Comparison of ENCODE assay signal across 9 cellular contexts in genomic region chr16:75264999-75265910, GRCh38. TPM values are rescaled to one million over a fixed set of nuclear protein-coding genes. Genes with fewer than 3 reads are reported as not detected.
DNase-seq lines count a peak whose midpoint lies in the region; ATAC-seq, FAIRE-seq and TF ChIP-seq lines count a peak whose summit lies in the region.
"Had no signal": no experiment of that assay in that cellular context is flagged by ENCODE, and none has a peak within 500 bp of the region (broad histone marks: within the 10 kb centered on the region; RNA-seq: fewer than 3 reads in every experiment).

No MANE protein-coding gene starts in this region.

- no peak overlapping the region for H2BK5ac ChIP-seq in neuronal stem cell (ENCODE audit: low read length)

- H3K9ac ChIP-seq in OCI-LY3 (ENCODE audit: low read length) = peak overlapping the region; percentile 70
- H3K9ac ChIP-seq in neuronal stem cell (ENCODE audit: low read depth, low read length, poor library complexity) = peak overlapping the region; percentile 92

- no peak overlapping the region for H2BK120ac ChIP-seq in neuronal stem cell (ENCODE audit: low read depth, low read length)

- H3K4ac ChIP-seq in neuronal stem cell (ENCODE audit: low read length) = no peak overlapping the region

- no peak for FAIRE-seq in GM19239 (lab: Jason Lieb, UNC)

- intact Hi-C loops in esophagus muscularis mucosa (cut with DNase I) = no loop called here

- H3K79me1 ChIP-seq in neuronal stem cell (ENCODE audit: low read depth, low read length) = peaks cover 35% of the 10 kb centered on the region

- H3K27ac ChIP-seq in OCI-LY3 (ENCODE audit: low read length) (no peak overlapping the region), esophagus muscularis mucosa (replicated peaks in 1 of 4) (peak overlapping the region; percentile 91 to 93 (median 93)), neuronal stem cell (replicated peaks; ENCODE audit: low read length) (no peak overlapping the region)

- TF ChIP-seq EP300 in esophagus muscularis mucosa (IDR thresholded peaks at IDR 0.05) = no peak

- under 1% methylated on average over 27 of the region's 74 CpGs for WGBS in esophagus muscularis mucosa
- no CpG with 5 or more reads among the region's 74 CpGs for WGBS in neuronal stem cell (ENCODE audit: extremely low coverage in 2 of 2, insufficient read length in 2 of 2, insufficient replicate concordance in 1 of 2), 2 donors

- peak overlapping the region; percentile 86 for H3K4me2 ChIP-seq in OCI-LY3 (ENCODE audit: low read length)
- peak overlapping the region; percentile 67 for H3K4me2 ChIP-seq in neuronal stem cell (ENCODE audit: insufficient read depth, low read length, poor library complexity, severe bottlenecking)

- no peaks in the 10 kb centered on the region for H3K9me3 ChIP-seq in OCI-LY3 (ENCODE audit: insufficient read depth, low read length)
- no peaks in the 10 kb centered on the region for H3K9me3 ChIP-seq in esophagus muscularis mucosa
- H3K9me3 ChIP-seq in neuronal stem cell (replicated peaks in 1 of 2; ENCODE audit: control insufficient read depth in 2 of 2, insufficient read depth in 1 of 2, low read depth in 1 of 2, low read length in 2 of 2) = no peaks in the 10 kb centered on the region

- no peaks in the 10 kb centered on the region for H3K79me2 ChIP-seq in OCI-LY3 (ENCODE audit: low read length)

- H3K23ac ChIP-seq in neuronal stem cell (ENCODE audit: low read depth, low read length, poor library complexity) = no peak overlapping the region

- H4K91ac ChIP-seq in neuronal stem cell (ENCODE audit: low read depth, low read length, poor library complexity) = no peak overlapping the region

- peak overlapping the region; percentile 76 for H2AFZ ChIP-seq in OCI-LY3 (ENCODE audit: low read depth, low read length)
- H2AFZ ChIP-seq in neuronal stem cell (ENCODE audit: low read length) = peak overlapping the region; percentile 92

- peaks cover 6% of the 10 kb centered on the region; the same call in 1 of the 2 replicates for H4K20me1 ChIP-seq in OCI-LY3 (ENCODE audit: insufficient read depth, low read length)

- peak overlapping the region; percentile 39 for H3K18ac ChIP-seq in neuronal stem cell (ENCODE audit: low read length)

- H4K8ac ChIP-seq in neuronal stem cell (ENCODE audit: low read depth, low read length) = no peak overlapping the region

- no peak overlapping the region for H2BK12ac ChIP-seq in neuronal stem cell (ENCODE audit: low read length)

- no peaks in the 10 kb centered on the region for H3K36me3 ChIP-seq in OCI-LY3 (replicated peaks; ENCODE audit: low read depth, low read length)
- peaks cover 0 to 5% (median 0%) of the 10 kb centered on the region in 4 donors for H3K36me3 ChIP-seq in esophagus muscularis mucosa
- peaks cover 2 to 38% of the 10 kb centered on the region in 2 donors for H3K36me3 ChIP-seq in neuronal stem cell (replicated peaks in 1 of 2; ENCODE audit: control insufficient read depth in 2 of 2, insufficient read depth in 2 of 2, low read length in 2 of 2)

- H3K27me3 ChIP-seq in OCI-LY3 (ENCODE audit: low read depth, low read length) (peaks cover 15% of the 10 kb centered on the region), esophagus muscularis mucosa (no peaks in the 10 kb centered on the region), neuronal stem cell (ENCODE audit: control insufficient read depth in 3 of 3, insufficient read depth in 3 of 3, low read depth in 1 of 3, low read length in 3 of 3) (no peaks in the 10 kb centered on the region)

- no peak for TF ChIP-seq POLR2A in esophagus muscularis mucosa (IDR thresholded peaks at IDR 0.05; ENCODE audit: low read depth)

- H3K4me1 ChIP-seq in OCI-LY3 (ENCODE audit: low read length) (peaks cover 9% of the 10 kb centered on the region; the same call in 1 of the 2 replicates), esophagus muscularis mucosa (peaks cover 64 to 75% (median 73%) of the 10 kb centered on the region in 4 donors), neuronal stem cell (ENCODE audit: control insufficient read depth in 2 of 2, insufficient read depth in 1 of 2, low read depth in 1 of 2, low read length in 2 of 2) (peaks cover 21 to 40% of the 10 kb centered on the region in 2 donors)

- DNase-seq in ELR (ENCODE audit: low read depth) = peak; percentile 64
- DNase-seq in esophagus muscularis mucosa (ENCODE audit: extremely low spot score) = no peak
- no peak for DNase-seq in neuronal stem cell (ENCODE audit: low spot score)
- no peak for DNase-seq in GM19239 (ENCODE audit: insufficient read length, low spot score)
- no peak for DNase-seq in activated CD8-positive, alpha-beta memory T cell treated with anti-CD3 and anti-CD28 coated beads for 24 hours
- DNase-seq in KBM-7 = no peak

- H2AK5ac ChIP-seq in neuronal stem cell (ENCODE audit: low read depth, low read length) = peak overlapping the region; percentile 12

- in situ Hi-C loops in KBM-7 (cut with MboI; ENCODE audit: low pct_unique_long_range_greater_than_20kb, low sequenced_read_pairs) = no loop called here

- TF ChIP-seq CTCF in OCI-LY3 (IDR thresholded peaks at IDR 0.05; ENCODE audit: low read depth, low read length) = no peak
- no peak for TF ChIP-seq CTCF in esophagus muscularis mucosa (IDR thresholded peaks at IDR 0.05)

- ATAC-seq in GM21737 (IDR thresholded peaks at IDR 0.05; ENCODE audit: unreplicated experiment) = peak; percentile 29

- peak overlapping the region; percentile 12 for H3K14ac ChIP-seq in neuronal stem cell (ENCODE audit: low read length)

- H3K4me3 ChIP-seq in OCI-LY3 (ENCODE audit: low read length) = peak overlapping the region; percentile 90
- peak overlapping the region; percentile 86 to 99 (median 92) for H3K4me3 ChIP-seq in esophagus muscularis mucosa
- H3K4me3 ChIP-seq in neuronal stem cell (ENCODE audit: low read length in 2 of 2) = peak overlapping the region; percentile 93 to 97

- no peak overlapping the region for H2BK15ac ChIP-seq in neuronal stem cell (ENCODE audit: low read length)

RNA-seq across cellular contexts. Expression of gene BCAR1, which starts 13.8 kb away (rescaled TPM):
- 10 to 100 TPM; 31.6 to 67.1 (median 54.8) TPM for total RNA-seq in esophagus muscularis mucosa
- polyA plus RNA-seq in neuronal stem cell (2013, experiment 1 of 2) = 43.7 TPM
- 43.2 TPM for polyA plus RNA-seq in neuronal stem cell (2013, experiment 2 of 2)

RNA-seq across cellular contexts. Expression of gene CTRB1, which starts 46.5 kb away (rescaled TPM):
- total RNA-seq in esophagus muscularis mucosa = not detected
- polyA plus RNA-seq in neuronal stem cell (2013, experiment 1 of 2) = 0.06 TPM
- 0.06 TPM for polyA plus RNA-seq in neuronal stem cell (2013, experiment 2 of 2)
- total RNA-seq: NCI-H460 had no signal

RNA-seq across cellular contexts. Expression of gene CTRB2, which starts 58.3 kb away (rescaled TPM):
- not detected for total RNA-seq in esophagus muscularis mucosa
- not detected for polyA plus RNA-seq in neuronal stem cell (2013, experiment 1 of 2)
- polyA plus RNA-seq in neuronal stem cell (2013, experiment 2 of 2) = 0.01 TPM
- total RNA-seq: NCI-H460 had no signal

Comparison
In these comparisons a context has a peak if more than half of its experiments do, and no peak if none do; other contexts are left out.
1. H3K27ac ChIP-seq: peak in esophagus muscularis mucosa (4 of 4); none in OCI-LY3 (single experiment) and neuronal stem cell (single experiment).
2. Peak in every context shown above with its lines, with median percentiles within 50 percentile points of each other: H3K4me3 ChIP-seq.